Comparison of ENCODE assay signal across 1 cellular context in genomic region chr19:14496029-14496848, GRCh38.
TF ChIP-seq lines count a peak whose summit lies in the region.

A gene with protein sequence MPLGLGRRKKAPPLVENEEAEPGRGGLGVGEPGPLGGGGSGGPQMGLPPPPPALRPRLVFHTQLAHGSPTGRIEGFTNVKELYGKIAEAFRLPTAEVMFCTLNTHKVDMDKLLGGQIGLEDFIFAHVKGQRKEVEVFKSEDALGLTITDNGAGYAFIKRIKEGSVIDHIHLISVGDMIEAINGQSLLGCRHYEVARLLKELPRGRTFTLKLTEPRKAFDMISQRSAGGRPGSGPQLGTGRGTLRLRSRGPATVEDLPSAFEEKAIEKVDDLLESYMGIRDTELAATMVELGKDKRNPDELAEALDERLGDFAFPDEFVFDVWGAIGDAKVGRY (minus strand): TSS chr19:14496127. CDS start chr19:14482976, 13,151 bp downstream.

TF ChIP-seq in HepG2, 621 proteins besides CTCF, POLR2A, EP300 and RAD21 (continued from another document and continues in another):
- TF ChIP-seq PRDM4 (CRISPR knock-in tag; IDR thresholded peaks at IDR 0.05; ENCODE audit: borderline replicate concordance) = no peak
- TF ChIP-seq SP4 (CRISPR knock-in tag; IDR thresholded peaks at IDR 0.05) = peak; percentile 93
- TF ChIP-seq ZMYM2 (CRISPR knock-in tag; IDR thresholded peaks at IDR 0.05) = 0 out of 2 replicates have a peak, but pooled peaks have one; percentile 62
- TF ChIP-seq CBFB (CRISPR knock-in tag; IDR thresholded peaks at IDR 0.05) = peak; percentile 71
- TF ChIP-seq PHB2 (IDR thresholded peaks at IDR 0.05; ENCODE audit: partially characterized antibody) = no peak
- peak; percentile 45; the same call in 1 of the 2 replicates for TF ChIP-seq ZNF790 (CRISPR knock-in tag; IDR thresholded peaks at IDR 0.05; ENCODE audit: borderline replicate concordance)
- TF ChIP-seq ETV6 (CRISPR knock-in tag; conservative IDR thresholded peaks at IDR 0.05) = peak; percentile 61; the same call in 1 of the 2 replicates
- TF ChIP-seq, protein P1, sequence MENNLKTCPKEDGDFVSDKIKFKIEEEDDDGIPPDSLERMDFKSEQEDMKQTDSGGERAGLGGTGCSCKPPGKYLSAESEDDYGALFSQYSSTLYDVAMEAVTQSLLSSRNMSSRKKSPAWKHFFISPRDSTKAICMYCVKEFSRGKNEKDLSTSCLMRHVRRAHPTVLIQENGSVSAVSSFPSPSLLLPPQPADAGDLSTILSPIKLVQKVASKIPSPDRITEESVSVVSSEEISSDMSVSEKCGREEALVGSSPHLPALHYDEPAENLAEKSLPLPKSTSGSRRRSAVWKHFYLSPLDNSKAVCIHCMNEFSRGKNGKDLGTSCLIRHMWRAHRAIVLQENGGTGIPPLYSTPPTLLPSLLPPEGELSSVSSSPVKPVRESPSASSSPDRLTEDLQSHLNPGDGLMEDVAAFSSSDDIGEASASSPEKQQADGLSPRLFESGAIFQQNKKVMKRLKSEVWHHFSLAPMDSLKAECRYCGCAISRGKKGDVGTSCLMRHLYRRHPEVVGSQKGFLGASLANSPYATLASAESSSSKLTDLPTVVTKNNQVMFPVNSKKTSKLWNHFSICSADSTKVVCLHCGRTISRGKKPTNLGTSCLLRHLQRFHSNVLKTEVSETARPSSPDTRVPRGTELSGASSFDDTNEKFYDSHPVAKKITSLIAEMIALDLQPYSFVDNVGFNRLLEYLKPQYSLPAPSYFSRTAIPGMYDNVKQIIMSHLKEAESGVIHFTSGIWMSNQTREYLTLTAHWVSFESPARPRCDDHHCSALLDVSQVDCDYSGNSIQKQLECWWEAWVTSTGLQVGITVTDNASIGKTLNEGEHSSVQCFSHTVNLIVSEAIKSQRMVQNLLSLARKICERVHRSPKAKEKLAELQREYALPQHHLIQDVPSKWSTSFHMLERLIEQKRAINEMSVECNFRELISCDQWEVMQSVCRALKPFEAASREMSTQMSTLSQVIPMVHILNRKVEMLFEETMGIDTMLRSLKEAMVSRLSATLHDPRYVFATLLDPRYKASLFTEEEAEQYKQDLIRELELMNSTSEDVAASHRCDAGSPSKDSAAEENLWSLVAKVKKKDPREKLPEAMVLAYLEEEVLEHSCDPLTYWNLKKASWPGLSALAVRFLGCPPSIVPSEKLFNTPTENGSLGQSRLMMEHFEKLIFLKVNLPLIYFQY (CRISPR knock-in tag; IDR thresholded peaks at IDR 0.05; ENCODE audit: borderline replicate concordance) = 0 out of 2 replicates have a peak, but pooled peaks have one; percentile 48
- TF ChIP-seq MEF2D (CRISPR knock-in tag; IDR thresholded peaks at IDR 0.05) = peak; percentile 65; the same call in 1 of the 2 replicates
- TF ChIP-seq ZNF572 (CRISPR knock-in tag; IDR thresholded peaks at IDR 0.05) = no peak
- TF ChIP-seq ZNF788 (CRISPR knock-in tag; IDR thresholded peaks at IDR 0.05; ENCODE audit: borderline replicate concordance) = no peak
- peak; percentile 58 for TF ChIP-seq ZSCAN31 (CRISPR knock-in tag; IDR thresholded peaks at IDR 0.05; ENCODE audit: low read depth)
- no peak for TF ChIP-seq E2F5 (CRISPR knock-in tag; conservative IDR thresholded peaks at IDR 0.05)
- TF ChIP-seq, protein P2, sequence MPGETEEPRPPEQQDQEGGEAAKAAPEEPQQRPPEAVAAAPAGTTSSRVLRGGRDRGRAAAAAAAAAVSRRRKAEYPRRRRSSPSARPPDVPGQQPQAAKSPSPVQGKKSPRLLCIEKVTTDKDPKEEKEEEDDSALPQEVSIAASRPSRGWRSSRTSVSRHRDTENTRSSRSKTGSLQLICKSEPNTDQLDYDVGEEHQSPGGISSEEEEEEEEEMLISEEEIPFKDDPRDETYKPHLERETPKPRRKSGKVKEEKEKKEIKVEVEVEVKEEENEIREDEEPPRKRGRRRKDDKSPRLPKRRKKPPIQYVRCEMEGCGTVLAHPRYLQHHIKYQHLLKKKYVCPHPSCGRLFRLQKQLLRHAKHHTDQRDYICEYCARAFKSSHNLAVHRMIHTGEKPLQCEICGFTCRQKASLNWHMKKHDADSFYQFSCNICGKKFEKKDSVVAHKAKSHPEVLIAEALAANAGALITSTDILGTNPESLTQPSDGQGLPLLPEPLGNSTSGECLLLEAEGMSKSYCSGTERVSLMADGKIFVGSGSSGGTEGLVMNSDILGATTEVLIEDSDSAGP (CRISPR knock-in tag; IDR thresholded peaks at IDR 0.05; ENCODE audit: borderline replicate concordance) = peak; percentile 59; the same call in 1 of the 2 replicates
- no peak for TF ChIP-seq POLR2AphosphoS2 (IDR thresholded peaks at IDR 0.05; ENCODE audit: low read depth, low read length)
- TF ChIP-seq ZNF20 (CRISPR knock-in tag; IDR thresholded peaks at IDR 0.05) = no peak
- TF ChIP-seq ZBTB44 (CRISPR knock-in tag; IDR thresholded peaks at IDR 0.05) = no peak
- 0 out of 2 replicates have a peak, but pooled peaks have one; percentile 70 for TF ChIP-seq HOXD1 (CRISPR knock-in tag; IDR thresholded peaks at IDR 0.05)
- peak; percentile 69; the same call in 1 of the 2 replicates for TF ChIP-seq ZNF33B (CRISPR knock-in tag; IDR thresholded peaks at IDR 0.05)
- TF ChIP-seq ZBTB1 (CRISPR knock-in tag; IDR thresholded peaks at IDR 0.05; ENCODE audit: borderline replicate concordance) = no peak
- no peak for TF ChIP-seq JDP2 (CRISPR knock-in tag; IDR thresholded peaks at IDR 0.05; ENCODE audit: borderline replicate concordance)
- TF ChIP-seq ARHGAP35 (CRISPR knock-in tag; IDR thresholded peaks at IDR 0.05; ENCODE audit: borderline replicate concordance) = 0 out of 2 replicates have a peak, but pooled peaks have one; percentile 39
- no peak for TF ChIP-seq PCBP2 (optimal IDR thresholded peaks at IDR 0.05; ENCODE audit: low read depth, low read length, poor library complexity, severe bottlenecking)
- no peak for TF ChIP-seq KLF11 (CRISPR knock-in tag; IDR thresholded peaks at IDR 0.05)
- no peak for TF ChIP-seq FOXP1 (IDR thresholded peaks at IDR 0.05)
- peak; percentile 17; the same call in 1 of the 2 replicates for TF ChIP-seq FOXP1 (CRISPR knock-in tag; IDR thresholded peaks at IDR 0.05)
- no peak for TF ChIP-seq ZBTB21 (CRISPR knock-in tag; IDR thresholded peaks at IDR 0.05)
- 0 out of 2 replicates have a peak, but pooled peaks have one; percentile 15 for TF ChIP-seq ZKSCAN5 (CRISPR knock-in tag; IDR thresholded peaks at IDR 0.05)
- no peak for TF ChIP-seq PRMT3 (CRISPR knock-in tag; IDR thresholded peaks at IDR 0.05; ENCODE audit: borderline replicate concordance, low read depth)
- no peak for TF ChIP-seq ZNF460 (CRISPR knock-in tag; IDR thresholded peaks at IDR 0.05; ENCODE audit: borderline replicate concordance)
- no peak for TF ChIP-seq DNMT1 (CRISPR knock-in tag; IDR thresholded peaks at IDR 0.05)
- peak; percentile 29; the same call in 1 of the 2 replicates for TF ChIP-seq KLF12 (CRISPR knock-in tag; IDR thresholded peaks at IDR 0.05; ENCODE audit: borderline replicate concordance)
- no peak for TF ChIP-seq GPN1 (CRISPR knock-in tag; IDR thresholded peaks at IDR 0.05; ENCODE audit: borderline replicate concordance)
- TF ChIP-seq GABPB1 (CRISPR knock-in tag; IDR thresholded peaks at IDR 0.05) = peak; percentile 85
- no peak for TF ChIP-seq ZNF670 (CRISPR knock-in tag; IDR thresholded peaks at IDR 0.05; ENCODE audit: borderline replicate concordance)
- TF ChIP-seq, protein P3, sequence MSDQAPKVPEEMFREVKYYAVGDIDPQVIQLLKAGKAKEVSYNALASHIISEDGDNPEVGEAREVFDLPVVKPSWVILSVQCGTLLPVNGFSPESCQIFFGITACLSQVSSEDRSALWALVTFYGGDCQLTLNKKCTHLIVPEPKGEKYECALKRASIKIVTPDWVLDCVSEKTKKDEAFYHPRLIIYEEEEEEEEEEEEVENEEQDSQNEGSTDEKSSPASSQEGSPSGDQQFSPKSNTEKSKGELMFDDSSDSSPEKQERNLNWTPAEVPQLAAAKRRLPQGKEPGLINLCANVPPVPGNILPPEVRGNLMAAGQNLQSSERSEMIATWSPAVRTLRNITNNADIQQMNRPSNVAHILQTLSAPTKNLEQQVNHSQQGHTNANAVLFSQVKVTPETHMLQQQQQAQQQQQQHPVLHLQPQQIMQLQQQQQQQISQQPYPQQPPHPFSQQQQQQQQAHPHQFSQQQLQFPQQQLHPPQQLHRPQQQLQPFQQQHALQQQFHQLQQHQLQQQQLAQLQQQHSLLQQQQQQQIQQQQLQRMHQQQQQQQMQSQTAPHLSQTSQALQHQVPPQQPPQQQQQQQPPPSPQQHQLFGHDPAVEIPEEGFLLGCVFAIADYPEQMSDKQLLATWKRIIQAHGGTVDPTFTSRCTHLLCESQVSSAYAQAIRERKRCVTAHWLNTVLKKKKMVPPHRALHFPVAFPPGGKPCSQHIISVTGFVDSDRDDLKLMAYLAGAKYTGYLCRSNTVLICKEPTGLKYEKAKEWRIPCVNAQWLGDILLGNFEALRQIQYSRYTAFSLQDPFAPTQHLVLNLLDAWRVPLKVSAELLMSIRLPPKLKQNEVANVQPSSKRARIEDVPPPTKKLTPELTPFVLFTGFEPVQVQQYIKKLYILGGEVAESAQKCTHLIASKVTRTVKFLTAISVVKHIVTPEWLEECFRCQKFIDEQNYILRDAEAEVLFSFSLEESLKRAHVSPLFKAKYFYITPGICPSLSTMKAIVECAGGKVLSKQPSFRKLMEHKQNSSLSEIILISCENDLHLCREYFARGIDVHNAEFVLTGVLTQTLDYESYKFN (CRISPR knock-in tag; conservative IDR thresholded peaks at IDR 0.05) = peak; percentile 67
- TF ChIP-seq SNAI1 (CRISPR knock-in tag; IDR thresholded peaks at IDR 0.05; ENCODE audit: borderline replicate concordance) = no peak
- TF ChIP-seq ELF4 (CRISPR knock-in tag; IDR thresholded peaks at IDR 0.05; ENCODE audit: borderline replicate concordance) = no peak
- TF ChIP-seq, protein P4, sequence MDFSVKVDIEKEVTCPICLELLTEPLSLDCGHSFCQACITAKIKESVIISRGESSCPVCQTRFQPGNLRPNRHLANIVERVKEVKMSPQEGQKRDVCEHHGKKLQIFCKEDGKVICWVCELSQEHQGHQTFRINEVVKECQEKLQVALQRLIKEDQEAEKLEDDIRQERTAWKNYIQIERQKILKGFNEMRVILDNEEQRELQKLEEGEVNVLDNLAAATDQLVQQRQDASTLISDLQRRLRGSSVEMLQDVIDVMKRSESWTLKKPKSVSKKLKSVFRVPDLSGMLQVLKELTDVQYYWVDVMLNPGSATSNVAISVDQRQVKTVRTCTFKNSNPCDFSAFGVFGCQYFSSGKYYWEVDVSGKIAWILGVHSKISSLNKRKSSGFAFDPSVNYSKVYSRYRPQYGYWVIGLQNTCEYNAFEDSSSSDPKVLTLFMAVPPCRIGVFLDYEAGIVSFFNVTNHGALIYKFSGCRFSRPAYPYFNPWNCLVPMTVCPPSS (IDR thresholded peaks at IDR 0.05) = no peak
- TF ChIP-seq JARID2 (CRISPR knock-in tag; IDR thresholded peaks at IDR 0.05; ENCODE audit: insufficient replicate concordance) = no peak
- TF ChIP-seq ZNF331 (CRISPR knock-in tag; IDR thresholded peaks at IDR 0.05) = no peak; the same call in 1 of the 2 replicates
- TF ChIP-seq ZSCAN12 (CRISPR knock-in tag; IDR thresholded peaks at IDR 0.05) = no peak
- peak; percentile 71; the same call in 1 of the 2 replicates for TF ChIP-seq ZNF275 (CRISPR knock-in tag; IDR thresholded peaks at IDR 0.05; ENCODE audit: borderline replicate concordance)
